25 cellular contexts compared by ENCODE assay signal in the genomic region with DNA sequence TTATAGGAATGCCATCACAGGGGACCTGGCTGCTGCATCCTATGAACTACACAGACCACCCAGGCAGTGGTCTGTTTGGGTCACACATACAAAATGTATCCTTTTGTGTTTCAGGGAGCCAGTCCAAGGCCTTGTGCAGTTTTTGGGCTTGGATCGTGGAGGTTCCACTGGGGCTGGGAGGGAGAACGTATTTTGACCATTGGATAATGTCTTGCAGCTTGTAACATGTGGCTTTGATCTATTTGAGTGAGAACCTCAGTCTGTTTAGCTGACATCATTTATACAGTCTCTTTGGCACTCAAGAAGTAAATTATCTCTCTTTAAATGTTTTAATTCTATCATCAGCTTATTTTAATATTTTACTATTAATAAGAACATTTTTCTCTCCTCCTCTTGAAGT.
DNase-seq lines count a peak whose midpoint lies in the region; ATAC-seq and TF ChIP-seq lines count a peak whose summit lies in the region.
"Had no signal": no experiment of that assay in that cellular context is flagged by ENCODE, and none has a peak within 500 bp of the region (broad histone marks: within the 10 kb centered on the region; RNA-seq: fewer than 3 reads in every experiment).

No MANE protein-coding gene starts in this region.

- H3K4me1 ChIP-seq in left ventricle myocardium inferior (no peaks in the 10 kb centered on the region), neuronal stem cell (ENCODE audit: control insufficient read depth in 2 of 2, insufficient read depth in 1 of 2, low read depth in 1 of 2, low read length in 2 of 2) (peaks cover 0 to 1% of the 10 kb centered on the region in 2 donors)
- H3K4me1 ChIP-seq: A549, BE2C had no signal

- no peak overlapping the region for H2BK15ac ChIP-seq in neuronal stem cell (ENCODE audit: low read length)

- H2BK5ac ChIP-seq in neuronal stem cell (ENCODE audit: low read length): no peak overlapping the region

- WGBS in neuronal stem cell (ENCODE audit: extremely low coverage in 2 of 2, insufficient read length in 2 of 2, insufficient replicate concordance in 1 of 2), 2 donors: no CpG with 5 or more reads among the region's 2 CpGs

- H3K27me3 ChIP-seq in left ventricle myocardium inferior (ENCODE audit: low read depth) (no peaks in the 10 kb centered on the region), neuronal stem cell (ENCODE audit: control insufficient read depth in 3 of 3, insufficient read depth in 3 of 3, low read depth in 1 of 3, low read length in 3 of 3) (no peaks in the 10 kb centered on the region)
- H3K27me3 ChIP-seq: BE2C, BLaER1 had no signal

- no peak overlapping the region for H3K14ac ChIP-seq in neuronal stem cell (ENCODE audit: low read length)

- no peak overlapping the region for H2BK120ac ChIP-seq in neuronal stem cell (ENCODE audit: low read depth, low read length)

- no peaks in the 10 kb centered on the region for H3K36me3 ChIP-seq in left ventricle myocardium inferior
- H3K36me3 ChIP-seq in neuronal stem cell (replicated peaks in 1 of 2; ENCODE audit: control insufficient read depth in 2 of 2, insufficient read depth in 2 of 2, low read length in 2 of 2): no peaks in the 10 kb centered on the region
- H3K36me3 ChIP-seq: BE2C, BLaER1 had no signal

- H3K4me2 ChIP-seq in neuronal stem cell (ENCODE audit: insufficient read depth, low read length, poor library complexity, severe bottlenecking): no peak overlapping the region
- H3K4me2 ChIP-seq: A549 had no signal

- no peak overlapping the region for H2BK12ac ChIP-seq in neuronal stem cell (ENCODE audit: low read length)

- H4K91ac ChIP-seq in neuronal stem cell (ENCODE audit: low read depth, low read length, poor library complexity): no peak overlapping the region

- no peak overlapping the region for H3K23ac ChIP-seq in neuronal stem cell (ENCODE audit: low read depth, low read length, poor library complexity)

- H3K79me1 ChIP-seq in neuronal stem cell (ENCODE audit: low read depth, low read length): no peaks in the 10 kb centered on the region

- ATAC-seq in Right ventricle myocardium inferior (peak; percentile 39), HG03039 (IDR thresholded peaks at IDR 0.05; ENCODE audit: unreplicated experiment) (no peak), HG02642 (IDR thresholded peaks at IDR 0.05; ENCODE audit: poor library complexity, unreplicated experiment) (no peak), HG02798 (IDR thresholded peaks at IDR 0.05; ENCODE audit: poor library complexity, unreplicated experiment) (no peak)
- ATAC-seq: A549, GM12878 had no signal

- TF ChIP-seq CTCF in left ventricle myocardium inferior (IDR thresholded peaks at IDR 0.05; ENCODE audit: borderline replicate concordance): no peak
- no peak for TF ChIP-seq CTCF in AG10803 (conservative IDR thresholded peaks at IDR 0.05; ENCODE audit: low read length)

- no peak overlapping the region for H3K9ac ChIP-seq in neuronal stem cell (ENCODE audit: low read depth, low read length, poor library complexity)
- H3K9ac ChIP-seq: BLaER1 had no signal

- H3K27ac ChIP-seq in left ventricle myocardium inferior (replicated peaks): no peak overlapping the region
- H3K27ac ChIP-seq in neuronal stem cell (replicated peaks; ENCODE audit: low read length): no peak overlapping the region
- H3K27ac ChIP-seq: 22Rv1, A549, BLaER1 had no signal

- intact Hi-C loops in Right ventricle myocardium inferior (cut with DNase I) (no loop called here), left ventricle myocardium inferior (cut with micrococcal nuclease) (no loop called here)

- H3K4me3 ChIP-seq in left ventricle myocardium inferior (no peak overlapping the region), AG10803 (ENCODE audit: low read length) (no peak overlapping the region), neuronal stem cell (ENCODE audit: low read length in 2 of 2) (no peak overlapping the region)
- H3K4me3 ChIP-seq: A549, BLaER1, GM12878 had no signal

- no peaks in the 10 kb centered on the region for H3K9me3 ChIP-seq in left ventricle myocardium inferior (replicated peaks)
- no peaks in the 10 kb centered on the region for H3K9me3 ChIP-seq in neuronal stem cell (replicated peaks in 1 of 2; ENCODE audit: control insufficient read depth in 2 of 2, insufficient read depth in 1 of 2, low read depth in 1 of 2, low read length in 2 of 2)
- H3K9me3 ChIP-seq: A549, BE2C, BLaER1 had no signal

- DNase-seq in Right ventricle myocardium inferior (ENCODE audit: missing footprints): no peak
- no peak for DNase-seq in left ventricle myocardium inferior
- peak; percentile 4 for DNase-seq in AG10803 (ENCODE audit: low read depth)
- peak; percentile 50 for DNase-seq in fibroblast of peridontal ligament (ENCODE audit: extremely low read depth)
- DNase-seq in neuronal stem cell (ENCODE audit: low spot score): no peak
- DNase-seq: BE2C; C1 segment of cervical spinal cord; CD4-positive, alpha-beta memory T cell; CD4-positive, CD25-positive, alpha-beta regulatory T cell; CD8-positive, alpha-beta memory T cell; COR-L47; DMS 273 treated with DMSO at 0.1 percent for 48 hours; DMS153; DMS53; DMS79; DND-41; EL; GDM1 had no signal

- no peak overlapping the region for H2AK5ac ChIP-seq in neuronal stem cell (ENCODE audit: low read depth, low read length)

- no peak overlapping the region for H3K4ac ChIP-seq in neuronal stem cell (ENCODE audit: low read length)

- no peak overlapping the region for H3K18ac ChIP-seq in neuronal stem cell (ENCODE audit: low read length)

- H4K8ac ChIP-seq in neuronal stem cell (ENCODE audit: low read depth, low read length): no peak overlapping the region

- peak overlapping the region; percentile 40 for H2AFZ ChIP-seq in neuronal stem cell (ENCODE audit: low read length)

Comparison
In these comparisons a context has a peak if more than half of its experiments do, and no peak if none do; other contexts are left out.
1. DNase-seq: peak in AG10803 (single experiment) and fibroblast of peridontal ligament (single experiment); none in Right ventricle myocardium inferior (single experiment), left ventricle myocardium inferior (single experiment) and neuronal stem cell (single experiment).